Comparison of ENCODE assay signal across 8 cellular contexts in the genomic region with DNA sequence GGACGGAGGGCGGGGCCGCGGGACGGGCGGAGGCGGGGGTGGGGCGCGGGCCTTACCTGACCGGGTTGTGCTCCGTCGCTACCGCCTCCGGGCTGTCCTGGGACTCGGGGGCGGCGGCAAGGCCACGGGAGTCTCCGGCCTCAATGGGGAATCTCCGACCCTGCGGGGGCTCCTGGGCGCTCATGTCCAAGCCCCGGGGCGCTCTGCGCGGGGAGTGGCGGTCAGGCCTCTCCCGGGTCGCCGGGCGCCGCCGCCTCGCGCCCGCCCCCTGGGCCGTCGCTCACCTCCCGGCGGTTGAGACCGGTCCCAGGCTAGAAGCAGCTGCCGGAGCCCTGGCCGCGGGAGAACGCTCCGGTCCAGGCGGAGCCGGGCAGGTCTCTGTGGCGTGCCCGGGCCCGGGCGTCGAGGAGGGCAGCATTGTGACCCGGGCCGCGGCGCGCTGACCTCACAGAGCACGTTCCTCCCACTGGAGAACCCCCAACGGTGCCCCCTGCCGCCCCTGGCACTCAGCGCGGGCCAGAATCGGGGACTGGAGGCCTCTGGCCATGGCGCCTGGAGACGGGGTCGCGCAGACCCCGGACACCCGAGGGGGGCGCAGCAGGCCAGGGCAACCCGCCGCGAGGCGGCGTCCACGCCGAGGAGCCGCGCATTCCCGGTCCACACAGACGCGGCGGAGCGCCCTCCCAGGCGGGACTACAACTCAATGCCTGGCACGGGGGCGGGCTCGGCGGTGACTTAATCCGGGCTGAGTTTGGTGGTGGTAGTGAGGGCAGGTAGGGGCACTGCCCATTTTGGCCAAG. TPM values are rescaled to one million over a fixed set of nuclear protein-coding genes. Genes with fewer than 3 reads are reported as not detected.
A peak's percentile ranks its signal among the peaks of the same experiment; 100 is the strongest.
DNase-seq lines count a peak whose midpoint lies in the region; ATAC-seq and TF ChIP-seq lines count a peak whose summit lies in the region.

No MANE protein-coding gene starts in this region.

- peak overlapping the region; percentile 57 for H2BK120ac ChIP-seq in trophoblast cell (ENCODE audit: insufficient read depth, low read length, poor library complexity)

- WGBS in adrenal gland, 4 donors = 0 to 4% (median 2%) methylated on average over 16 to 91 of the region's 91 CpGs
- no CpG with 5 or more reads among the region's 91 CpGs for WGBS in trophoblast cell (ENCODE audit: extremely low coverage, insufficient coverage, insufficient read length)

- no peaks in the 10 kb centered on the region for H3K79me2 ChIP-seq in GM23338 (replicated peaks; ENCODE audit: insufficient read depth)
- H3K79me2 ChIP-seq in trophoblast cell (ENCODE audit: control insufficient read depth, insufficient read depth, low read length, poor library complexity) = peaks cover 4% of the 10 kb centered on the region
- H3K79me2 ChIP-seq in MM.1S (ENCODE audit: low read length) = no peaks in the 10 kb centered on the region

- H4K8ac ChIP-seq in trophoblast cell (ENCODE audit: low read depth, low read length) = peak overlapping the region; percentile 84

- intact Hi-C loops in adrenal gland (cut with DNase I) = no loop called here

- H3K27ac ChIP-seq in GM23338 (ENCODE audit: low read depth) (no peak overlapping the region), adrenal gland (peak overlapping the region in 4 of 5 donors; percentile 32 to 88 (median 68)), right atrium auricular region (peak overlapping the region in 1 of 2 donors; percentile 39), trophoblast cell (ENCODE audit: low read depth, low read length) (no peak overlapping the region), MM.1S (ENCODE audit: low read length) (no peak overlapping the region)

- H3K9me3 ChIP-seq in adrenal gland (replicated peaks in 1 of 3) (no peaks in the 10 kb centered on the region), right atrium auricular region (no peaks in the 10 kb centered on the region), trophoblast cell (ENCODE audit: insufficient read depth, low read depth, low read length) (peaks cover 4% of the 10 kb centered on the region), MM.1S (replicated peaks; ENCODE audit: insufficient read depth, low read length) (no peaks in the 10 kb centered on the region)

- peak overlapping the region; percentile 56; the same call in 1 of the 2 replicates for H2AFZ ChIP-seq in GM23338
- peak overlapping the region; percentile 46 for H2AFZ ChIP-seq in trophoblast cell (ENCODE audit: insufficient read depth, low read length, poor library complexity)
- no peak overlapping the region for H2AFZ ChIP-seq in MM.1S (ENCODE audit: low read length)

- H3K9me3 Mint-ChIP-seq in GM23338 = no peaks in the 10 kb centered on the region; the same call in 1 of the 3 replicates

- H4K20me1 ChIP-seq in GM23338 (replicated peaks; ENCODE audit: insufficient read depth) (no peaks in the 10 kb centered on the region; the same call in 1 of the 2 replicates), MM.1S (ENCODE audit: insufficient read depth, low read length) (no peaks in the 10 kb centered on the region)

- H3K4me3 ChIP-seq in GM23338 (peak overlapping the region; percentile 54), adrenal gland (peak overlapping the region in 1 of 4 donors; percentile 37), right atrium auricular region (peak overlapping the region; percentile 24 to 44), trophoblast cell (ENCODE audit: low read depth, low read length) (peak overlapping the region; percentile 61), MM.1S (ENCODE audit: low read length) (no peak overlapping the region)

- peaks cover 4% of the 10 kb centered on the region for H3K79me1 ChIP-seq in trophoblast cell (ENCODE audit: low read length)

- peaks cover 25% of the 10 kb centered on the region for H3K36me3 Mint-ChIP-seq in GM23338 (ENCODE audit: low read depth)

- H4K91ac ChIP-seq in trophoblast cell (ENCODE audit: low read depth, low read length) = peak overlapping the region; percentile 55

- H3K9me2 ChIP-seq in GM23338 (ENCODE audit: insufficient read depth) = no peaks in the 10 kb centered on the region
- no peaks in the 10 kb centered on the region for H3K9me2 ChIP-seq in MM.1S (replicated peaks; ENCODE audit: insufficient read depth, low read length)

- H3K14ac ChIP-seq in trophoblast cell (ENCODE audit: low read length) = peak overlapping the region; percentile 80

- in situ Hi-C loops in ACHN (cut with HindIII; ENCODE audit: low pct_ligation_motif_present, low pct_unique_long_range_greater_than_20kb, low sequenced_read_pairs) = no loop called here

- peaks cover 13% of the 10 kb centered on the region; the same call in 1 of the 2 replicates for H3F3A ChIP-seq in GM23338 (replicated peaks; ENCODE audit: low read depth)
- H3F3A ChIP-seq in MM.1S (ENCODE audit: insufficient read depth, low read length) = no peaks in the 10 kb centered on the region

- ATAC-seq in GM23338 (peak; percentile 77), GM19397 (IDR thresholded peaks at IDR 0.05; ENCODE audit: unreplicated experiment) (no peak)

- TF ChIP-seq POLR2A in adrenal gland (IDR thresholded peaks at IDR 0.05) = peak; percentile 25 to 31

- peak overlapping the region; percentile 6 for H3K4ac ChIP-seq in trophoblast cell (ENCODE audit: low read depth, low read length)

- H2BK5ac ChIP-seq in trophoblast cell (ENCODE audit: low read depth, low read length, poor library complexity) = no peak overlapping the region

- no peak overlapping the region for H3K23ac ChIP-seq in trophoblast cell (ENCODE audit: low read length)

- H3K4me1 ChIP-seq in GM23338 (ENCODE audit: insufficient read depth) (no peaks in the 10 kb centered on the region; the same call in 1 of the 2 replicates), adrenal gland (replicated peaks in 1 of 2) (peaks cover 14 to 18% of the 10 kb centered on the region in 2 donors), right atrium auricular region (peaks cover 0 to 20% of the 10 kb centered on the region in 2 donors), trophoblast cell (ENCODE audit: control insufficient read depth in 1 of 2, insufficient read depth in 2 of 2, low read length in 2 of 2) (peaks cover 5 to 14% of the 10 kb centered on the region in 2 experiments), MM.1S (ENCODE audit: low read length) (no peaks in the 10 kb centered on the region)

- no peak overlapping the region for H3K9ac ChIP-seq in trophoblast cell (ENCODE audit: low read length)
- H3K9ac ChIP-seq in MM.1S (ENCODE audit: low read length) = no peak overlapping the region

- H3K36me3 ChIP-seq in GM23338 (ENCODE audit: insufficient read depth) = 0 out of 2 replicates have a peak, but pooled peaks cover 8% of the 10 kb centered on the region
- H3K36me3 ChIP-seq in adrenal gland (replicated peaks in 1 of 2) = peaks cover 0 to 30% of the 10 kb centered on the region in 2 donors
- H3K36me3 ChIP-seq in right atrium auricular region = peaks cover 21% of the 10 kb centered on the region
- H3K36me3 ChIP-seq in trophoblast cell (ENCODE audit: control insufficient read depth in 1 of 2, insufficient read depth in 2 of 2, low read length in 2 of 2) = peaks cover 31 to 34% of the 10 kb centered on the region in 2 experiments
- no peaks in the 10 kb centered on the region; the same call in none of the 2 replicates for H3K36me3 ChIP-seq in MM.1S (replicated peaks; ENCODE audit: insufficient read depth, low read length)

- H3K18ac ChIP-seq in trophoblast cell (ENCODE audit: low read length) = peak overlapping the region; percentile 22

- peak; percentile 30 for DNase-seq in ACHN
- DNase-seq in GM23338 (ENCODE audit: low spot score) = peak; percentile 72
- DNase-seq in adrenal gland = peak; percentile 68 to 80 (median 71)
- no peak for DNase-seq in right atrium auricular region (ENCODE audit: low spot score)
- peak in 1 of 2 donors; percentile 41 for DNase-seq in trophoblast cell
- DNase-seq in activated CD4-positive, CD25-positive, alpha-beta regulatory T cell treated with anti-CD3 and anti-CD28 coated beads, Interleukin-2, amount 50 U/mL, for 72 hours = no peak
- no peak for DNase-seq in MM.1S

- peak overlapping the region; percentile 58 for H3K4me3 Mint-ChIP-seq in GM23338

- no peak overlapping the region for H3K27ac Mint-ChIP-seq in GM23338

- no peak overlapping the region for H2BK12ac ChIP-seq in trophoblast cell (ENCODE audit: low read length)

- H3K4me2 ChIP-seq in GM23338 (peak overlapping the region; percentile 82), trophoblast cell (ENCODE audit: low read length) (peak overlapping the region; percentile 90), MM.1S (ENCODE audit: low read depth, low read length) (no peak overlapping the region)

- peak overlapping the region; percentile 58 for H4K12ac ChIP-seq in trophoblast cell (ENCODE audit: low read depth, low read length)

- H3K4me1 Mint-ChIP-seq in GM23338 = peaks cover 7% of the 10 kb centered on the region

- TF ChIP-seq CTCF in GM23338 (conservative IDR thresholded peaks at IDR 0.05; ENCODE audit: low read depth in 2 of 2) (peak; percentile 28 to 41; a peak in 2 of 4 replicates), adrenal gland (IDR thresholded peaks at IDR 0.05) (peak in 5 of 6 experiments; percentile 32 to 44 (median 33)), right atrium auricular region (IDR thresholded peaks at IDR 0.05) (peak; percentile 31 to 70), MM.1S (IDR thresholded peaks at IDR 0.05; ENCODE audit: low read length) (no peak)

- H2AK5ac ChIP-seq in trophoblast cell (ENCODE audit: low read length) = peak overlapping the region; percentile 32

- H3K27me3 Mint-ChIP-seq in GM23338 (ENCODE audit: insufficient read depth, low read depth, poor library complexity) = peaks cover 29% of the 10 kb centered on the region

- H3K27me3 ChIP-seq in GM23338 (ENCODE audit: insufficient read depth) (peaks cover 42% of the 10 kb centered on the region), adrenal gland (no peaks in the 10 kb centered on the region), right atrium auricular region (no peaks in the 10 kb centered on the region), trophoblast cell (ENCODE audit: insufficient read depth, low read length) (no peaks in the 10 kb centered on the region), MM.1S (replicated peaks; ENCODE audit: insufficient read depth, low read length) (no peaks in the 10 kb centered on the region)

RNA-seq across cellular contexts. Expression of a gene that starts 0.4 kb away (rescaled TPM):
- total RNA-seq in GM23338 (2014; rRNA removed; shearing (Covaris generic)) = 0.27 and 4.2 TPM in 2 replicates
- 2.1 and 3.6 TPM in 2 replicates for polyA plus RNA-seq in GM23338 (2016; fragmentation: Nextera tagmentation; extraction: Ambion mirVana)
- 10 to 100 TPM in 3 of 8 donors, 1 to 10 TPM in 5; 1.3 to 12.8 (median 5.8) TPM for total RNA-seq in adrenal gland
- polyA plus RNA-seq in adrenal gland = 100 to 1,000 TPM in 1 of 3 donors, 10 to 100 TPM in 1, 1 to 10 TPM in 1; 1.6 to 110 (median 56.7) TPM
- 1 to 10 TPM in 1 of 2 donors, under 1 TPM in 1; 0.89 to 7.5 TPM for total RNA-seq in right atrium auricular region
- 5.0 and 5.5 TPM in 2 replicates for polyA plus RNA-seq in trophoblast cell (2013)

RNA-seq across cellular contexts. Expression of a gene that starts 0.5 kb away (rescaled TPM):
- not detected in 2 replicates for total RNA-seq in GM23338 (2014; rRNA removed; shearing (Covaris generic))
- 0.54 TPM in 1 of 2 replicates, not detected in the other for polyA plus RNA-seq in GM23338 (2016; fragmentation: Nextera tagmentation; extraction: Ambion mirVana)
- 1 to 10 TPM in 5 of 8 donors, under 1 TPM in 2, not detected in 1; 0.69 to 5.3 (median 2.4) TPM for total RNA-seq in adrenal gland
- polyA plus RNA-seq in adrenal gland = 1 to 10 TPM in 2 of 3 donors, under 1 TPM in 1; 0.84 to 2.1 (median 1.2) TPM
- total RNA-seq in right atrium auricular region = under 1 TPM; 0.63 to 0.70 TPM
- polyA plus RNA-seq in trophoblast cell (2013) = 0.61 and 0.67 TPM in 2 replicates

RNA-seq across cellular contexts. Expression of a gene that starts 25.8 kb away (rescaled TPM):
- 266 and 329 TPM in 2 replicates for total RNA-seq in GM23338 (2014; rRNA removed; shearing (Covaris generic))
- polyA plus RNA-seq in GM23338 (2016; fragmentation: Nextera tagmentation; extraction: Ambion mirVana) (553 and 576 TPM in 2 replicates), adrenal gland (10 to 100 TPM; 34.4 to 54.8 (median 49.2) TPM)
- total RNA-seq in adrenal gland (10 to 100 TPM; 24.2 to 82.2 (median 50.0) TPM), right atrium auricular region (10 to 100 TPM in 1 of 2 donors, 1 to 10 TPM in 1; 9.5 to 34.5 TPM)
- polyA plus RNA-seq in trophoblast cell (2013) = 437 and 455 TPM in 2 replicates

RNA-seq across cellular contexts. Expression of a gene that starts 32.4 kb away (rescaled TPM):
- total RNA-seq in GM23338 (2014; rRNA removed; shearing (Covaris generic)) = 50.7 and 55.8 TPM in 2 replicates
- polyA plus RNA-seq in GM23338 (2016; fragmentation: Nextera tagmentation; extraction: Ambion mirVana) (22.7 and 24.9 TPM in 2 replicates), adrenal gland (10 to 100 TPM; 47.9 to 80.2 (median 63.9) TPM)
- total RNA-seq in adrenal gland (100 to 1,000 TPM in 7 of 8 donors, 10 to 100 TPM in 1; 95.5 to 153 (median 112) TPM), right atrium auricular region (10 to 100 TPM; 47.1 to 49.7 TPM)
- polyA plus RNA-seq in trophoblast cell (2013) = 41.3 and 43.8 TPM in 2 replicates

Comparison
In these comparisons a context has a peak if more than half of its experiments do, and no peak if none do; other contexts are left out.
1. DNase-seq: peak in ACHN (single experiment), GM23338 (single experiment) and adrenal gland (7 of 7); none in right atrium auricular region (single experiment), activated CD4-positive, CD25-positive, alpha-beta regulatory T cell treated with anti-CD3 and anti-CD28 coated beads, Interleukin-2, amount 50 U/mL, for 72 hours (single experiment) and MM.1S (single experiment).
2. H3K27ac ChIP-seq: peak in adrenal gland (4 of 5); none in GM23338 (single experiment), trophoblast cell (single experiment) and MM.1S (single experiment).